In genomic region chr17:8855477-8856204, GRCh38 we compare ENCODE assay signal across 14 cellular contexts. TPM values are rescaled to one million over a fixed set of nuclear protein-coding genes. Genes with fewer than 3 reads are reported as not detected.
DNase-seq lines count a peak whose midpoint lies in the region; ATAC-seq and TF ChIP-seq lines count a peak whose summit lies in the region.
"Had no signal": no experiment of that assay in that cellular context is flagged by ENCODE, and none has a peak within 500 bp of the region (broad histone marks: within the 10 kb centered on the region; RNA-seq: fewer than 3 reads in every experiment).

No MANE protein-coding gene starts in this region.

- in situ Hi-C loops in gastrocnemius medialis (cut with MboI; ENCODE audit: low sequenced_read_pairs in 4 of 4): no loop called here

- H2AK5ac ChIP-seq in H9 (ENCODE audit: insufficient read length, low read length): no peak overlapping the region

- H2BK5ac ChIP-seq in H9 (ENCODE audit: insufficient read length, low read length): no peak overlapping the region

- intact Hi-C loops in gastrocnemius medialis (cut with DNase I; ENCODE audit: low total_unique reads): no loop called here

- TF ChIP-seq POLR2A in gastrocnemius medialis (IDR thresholded peaks at IDR 0.05): no peak

- no peak overlapping the region for H3K4me3 Mint-ChIP-seq in H9
- peak overlapping the region; percentile 35 for H3K4me3 Mint-ChIP-seq in activated T-helper 17 cell treated with anti-CD3 and anti-CD28 coated beads, Interleukin-2, amount 50 U/mL, for 72 hours

- no CpG with 5 or more reads among the region's 17 CpGs for WGBS in H9 (ENCODE audit: extremely low coverage, insufficient read length, low lambda C conversion rate)

- no peak overlapping the region for H3K23ac ChIP-seq in H9 (ENCODE audit: insufficient read length, low read depth, low read length)

- H3K27me3 Mint-ChIP-seq in H9 (ENCODE audit: low read depth): no peaks in the 10 kb centered on the region
- H3K27me3 Mint-ChIP-seq in activated T-helper 17 cell treated with anti-CD3 and anti-CD28 coated beads, Interleukin-2, amount 50 U/mL, for 72 hours: peaks cover 5% of the 10 kb centered on the region

- no peaks in the 10 kb centered on the region for H3K79me1 ChIP-seq in H9 (ENCODE audit: insufficient read depth, low read depth, low read length, poor library complexity, severe bottlenecking)

- no peak overlapping the region for H4K8ac ChIP-seq in H9 (replicated peaks; ENCODE audit: insufficient read length, low read depth, low read length)

- ATAC-seq in GM18519 (IDR thresholded peaks at IDR 0.05; ENCODE audit: low FRiP score, unreplicated experiment) (peak; percentile 39), gastrocnemius medialis (no peak)
- ATAC-seq in activated T-helper 17 cell treated with anti-CD3 and anti-CD28 coated beads, Interleukin-2, amount 50 U/mL, for 72 hours (replicated peaks): peak; percentile 54
- ATAC-seq: lower lobe of right lung had no signal

- H3K4ac ChIP-seq in H9 (ENCODE audit: low read depth, low read length): no peak overlapping the region

- H4K20me1 ChIP-seq in H9 (ENCODE audit: control insufficient read depth, insufficient read depth, insufficient read length): no peaks in the 10 kb centered on the region

- H3K79me2 ChIP-seq in H9 (ENCODE audit: insufficient read depth, low read length): no peaks in the 10 kb centered on the region
- H3K79me2 ChIP-seq: parathyroid adenoma had no signal

- no peak overlapping the region for H3K14ac ChIP-seq in H9 (ENCODE audit: insufficient read depth, low read length)

- H3T11ph ChIP-seq in H9 (ENCODE audit: low read length): no peak overlapping the region

- H3K9me3 Mint-ChIP-seq in H9: no peaks in the 10 kb centered on the region; a peak in 2 of 5 replicates
- no peaks in the 10 kb centered on the region for H3K9me3 Mint-ChIP-seq in activated T-helper 17 cell treated with anti-CD3 and anti-CD28 coated beads, Interleukin-2, amount 50 U/mL, for 72 hours

- no peak overlapping the region for H2BK120ac ChIP-seq in H9 (ENCODE audit: low read depth, low read length, poor library complexity, severe bottlenecking)

- no peaks in the 10 kb centered on the region for H3K23me2 ChIP-seq in H9 (ENCODE audit: insufficient read length, low read depth, low read length, poor library complexity, severe bottlenecking)

- H2BK20ac ChIP-seq in H9 (ENCODE audit: low read depth, low read length, poor library complexity, severe bottlenecking): no peak overlapping the region

- H3K9ac ChIP-seq in H9 (ENCODE audit: extremely low read depth, insufficient read length, low read length): no peak overlapping the region
- H3K9ac ChIP-seq: parathyroid adenoma had no signal

- H3K27ac Mint-ChIP-seq in H9: no peak overlapping the region
- H3K27ac Mint-ChIP-seq in activated T-helper 17 cell treated with anti-CD3 and anti-CD28 coated beads, Interleukin-2, amount 50 U/mL, for 72 hours: peak overlapping the region; percentile 85

- H3K27ac ChIP-seq in H9 (ENCODE audit: insufficient read length, low read depth, low read length) (no peak overlapping the region), gastrocnemius medialis (no peak overlapping the region)
- H3K27ac ChIP-seq: lower lobe of right lung, parathyroid adenoma had no signal

- no peak overlapping the region for H3K4me2 ChIP-seq in H9 (ENCODE audit: insufficient read depth, insufficient read length, low read length)

- H3K36me3 ChIP-seq in gastrocnemius medialis: no peaks in the 10 kb centered on the region
- H3K36me3 ChIP-seq: lower lobe of right lung had no signal

- no peak overlapping the region for H2BK15ac ChIP-seq in H9 (ENCODE audit: low read depth, low read length)

- H4K5ac ChIP-seq in H9 (ENCODE audit: insufficient read length, low read depth, low read length): no peak overlapping the region

- no peaks in the 10 kb centered on the region for H3K9me3 ChIP-seq in H9 (ENCODE audit: control insufficient read depth, low read depth, low read length)
- H3K9me3 ChIP-seq in gastrocnemius medialis: no peaks in the 10 kb centered on the region
- H3K9me3 ChIP-seq: lower lobe of right lung had no signal

- H3K36me3 Mint-ChIP-seq in H9 (ENCODE audit: insufficient read depth in 1 of 3, low read depth in 3 of 3): no peaks in the 10 kb centered on the region
- peaks cover 5% of the 10 kb centered on the region for H3K36me3 Mint-ChIP-seq in activated T-helper 17 cell treated with anti-CD3 and anti-CD28 coated beads, Interleukin-2, amount 50 U/mL, for 72 hours (ENCODE audit: low read depth)

- H2AFZ ChIP-seq in H9 (ENCODE audit: low read length): no peak overlapping the region
- H2AFZ ChIP-seq: parathyroid adenoma had no signal

- no peak overlapping the region for H3K4me3 ChIP-seq in gastrocnemius medialis
- H3K4me3 ChIP-seq: lower lobe of right lung had no signal

- TF ChIP-seq CTCF in H9 (conservative IDR thresholded peaks at IDR 0.05): no peak
- no peak for TF ChIP-seq CTCF in gastrocnemius medialis (IDR thresholded peaks at IDR 0.05 in 4 of 5, conservative IDR thresholded peaks at IDR 0.05 in 1 of 5)

- H3K18ac ChIP-seq in H9 (ENCODE audit: insufficient read length, low read depth, low read length): no peak overlapping the region

- DNase-seq in CD1c-positive myeloid dendritic cell (ENCODE audit: extremely low spot score): peak; percentile 73
- no peak for DNase-seq in H9
- DNase-seq in DMS53 (lab: John Stamatoyannopoulos, UW): no peak
- DNase-seq in NCI-H187 treated with DMSO at 0.1 percent for 48 hours (lab: John Stamatoyannopoulos, UW): no peak
- DNase-seq in gastrocnemius medialis: no peak
- no peak for DNase-seq in hippocampal formation (lab: John Stamatoyannopoulos, UW)
- DNase-seq: AML-193; glutamatergic neuron; lower lobe of right lung; NCI-H1694; stimulated activated CD4-positive, alpha-beta T cell treated with anti-CD3 and anti-CD28 coated beads, Interleukin-4, amount 100 ng/mL, for 1 hour had no signal

- H3K56ac ChIP-seq in H9 (ENCODE audit: insufficient read length, low read depth, low read length): peak overlapping the region; percentile 33

- H2BK12ac ChIP-seq in H9 (ENCODE audit: insufficient read length, low read depth, low read length): no peak overlapping the region

- peaks cover 24 to 28% of the 10 kb centered on the region in 2 experiments for H3K4me1 Mint-ChIP-seq in H9
- peaks cover 27% of the 10 kb centered on the region for H3K4me1 Mint-ChIP-seq in activated T-helper 17 cell treated with anti-CD3 and anti-CD28 coated beads, Interleukin-2, amount 50 U/mL, for 72 hours

- H3K27me3 ChIP-seq in H9 (ENCODE audit: insufficient read depth, low read length): no peaks in the 10 kb centered on the region
- peaks cover 0 to 3% (median 0%) of the 10 kb centered on the region in 3 donors for H3K27me3 ChIP-seq in gastrocnemius medialis

- H4K91ac ChIP-seq in H9 (ENCODE audit: insufficient read length, low read depth, low read length): no peak overlapping the region

- H3K4me1 ChIP-seq in H9 (ENCODE audit: insufficient read depth, low read length) (peaks cover 8% of the 10 kb centered on the region; the same call in 1 of the 2 replicates), gastrocnemius medialis (no peaks in the 10 kb centered on the region)
- H3K4me1 ChIP-seq: parathyroid adenoma had no signal

RNA-seq across cellular contexts. Expression of gene PIK3R6, which starts 11.8 kb away (rescaled TPM):
- total RNA-seq in H9 (2021): 0.15 TPM in 1 of 2 replicates, not detected in the other
- 1 to 10 TPM; 4.6 to 7.6 TPM for total RNA-seq in activated T-helper 17 cell treated with anti-CD3 and anti-CD28 coated beads, Interleukin-2, amount 50 U/mL, for 72 hours
- total RNA-seq in gastrocnemius medialis: under 1 TPM in 3 of 4 donors, not detected in 1; 0.09 to 0.24 (median 0.16) TPM

RNA-seq across cellular contexts. Expression of gene MFSD6L, which starts 56.5 kb away (rescaled TPM):
- total RNA-seq in H9 (2021): 2.1 TPM in 2 replicates
- under 1 TPM; 0.87 to 0.91 TPM for total RNA-seq in activated T-helper 17 cell treated with anti-CD3 and anti-CD28 coated beads, Interleukin-2, amount 50 U/mL, for 72 hours
- not detected for total RNA-seq in gastrocnemius medialis

Comparison
In these comparisons a context has a peak if more than half of its experiments do, and no peak if none do; other contexts are left out.
1. ATAC-seq: peak in GM18519 (single experiment) and activated T-helper 17 cell treated with anti-CD3 and anti-CD28 coated beads, Interleukin-2, amount 50 U/mL, for 72 hours (single experiment); none in gastrocnemius medialis (0 of 2).